4 cellular contexts compared by ENCODE assay signal in genomic region chrX:149712831-149713230, GRCh38. TPM values are rescaled to one million over a fixed set of nuclear protein-coding genes. Genes with fewer than 3 reads are reported as not detected.
"Had no signal": no experiment of that assay in that cellular context is flagged by ENCODE, and none has a peak within 500 bp of the region (broad histone marks: within the 10 kb centered on the region; RNA-seq: fewer than 3 reads in every experiment).

No MANE protein-coding gene starts in this region.

- H3K4me3 ChIP-seq: GM12878 had no signal

- DNase-seq: GDM1, GF-D8 had no signal

RNA-seq across cellular contexts. Expression of gene MAGEA11, which starts 1.0 kb away (rescaled TPM):
- total RNA-seq: G401, GM12878 had no signal
